In the genomic region with DNA sequence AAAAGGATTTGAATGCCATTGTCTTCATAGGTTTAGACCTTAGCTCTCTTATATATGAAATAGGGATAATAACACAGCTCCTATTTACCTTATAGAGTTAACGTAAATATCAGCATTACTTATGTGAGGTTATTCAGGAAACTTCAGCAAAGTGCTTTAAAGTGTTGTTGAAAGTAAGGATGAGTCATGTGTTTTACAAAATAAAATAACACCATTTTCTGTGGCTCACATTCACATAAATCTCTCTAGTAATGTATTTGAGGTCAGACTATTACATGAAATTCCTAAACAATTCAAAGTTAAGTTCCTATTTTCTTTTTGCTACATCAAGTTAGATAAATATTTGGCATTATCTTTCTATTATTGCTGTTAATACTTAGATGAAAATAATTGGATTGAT, we compare ENCODE assay signal across 36 cellular contexts. TPM values are rescaled to one million over a fixed set of nuclear protein-coding genes. Genes with fewer than 3 reads are reported as not detected.
DNase-seq lines count a peak whose midpoint lies in the region; ATAC-seq, FAIRE-seq and TF ChIP-seq lines count a peak whose summit lies in the region.
"Had no signal": no experiment of that assay in that cellular context is flagged by ENCODE, and none has a peak within 500 bp of the region (broad histone marks: within the 10 kb centered on the region; RNA-seq: fewer than 3 reads in every experiment).

No MANE protein-coding gene starts in this region.

- CTCF ChIA-PET in MCF 10A (lab: Yijun Ruan, JAX), result interaction anchor here (1.0 kb wide), 1 partner anchor 35 kb away, joined by 4 read pairs; no protein-coding TSS in a partner anchor
- CTCF ChIA-PET in naive thymus-derived CD4-positive, alpha-beta T cell (lab: Charles Lee), result no interaction called here

- POLR2A ChIA-PET in MCF 10A (lab: Yijun Ruan, JAX), result no interaction called here
- POLR2A ChIA-PET in naive thymus-derived CD4-positive, alpha-beta T cell (lab: Charles Lee), result no interaction called here

- H3K27me3 ChIP-seq in breast epithelium (no peaks in the 10 kb centered on the region), bronchial epithelial cell (ENCODE audit: control insufficient read depth, insufficient read depth, low read length) (no peaks in the 10 kb centered on the region)
- no peaks in the 10 kb centered on the region for H3K27me3 ChIP-seq in naive thymus-derived CD4-positive, alpha-beta T cell (ENCODE audit: control insufficient read depth in 2 of 2, insufficient read depth in 2 of 2, low read length in 2 of 2)
- H3K27me3 ChIP-seq: adrenal gland, brain microvascular endothelial cell, heart left ventricle, neutrophil had no signal

- no peaks in the 10 kb centered on the region for H3K9me3 ChIP-seq in breast epithelium
- H3K9me3 ChIP-seq in naive thymus-derived CD4-positive, alpha-beta T cell (ENCODE audit: control insufficient read depth in 2 of 3, low read length in 3 of 3), result no peaks in the 10 kb centered on the region
- H3K9me3 ChIP-seq: adrenal gland, heart left ventricle, neutrophil, prostate gland had no signal

- no peak overlapping the region for H3K4me3 Mint-ChIP-seq in MCF 10A (ENCODE audit: unreplicated experiment)
- no peak overlapping the region for H3K4me3 Mint-ChIP-seq in naive thymus-derived CD4-positive, alpha-beta T cell
- H3K4me3 Mint-ChIP-seq: activated CD4-positive, alpha-beta memory T cell treated with anti-CD3 and anti-CD28 coated beads, Interleukin-2, amount 10 ng/mL, durations not matched to agents 7 days and 5 days; activated T-helper 1 cell treated with anti-CD3 and anti-CD28 coated beads, Interleukin-12 subunit alpha, Interleukin-12 subunit beta, Interleukin-2, Interleukin-4 antibody, amounts not matched to agents 30 ng/mL and 10 ng/mL and 1 ng/mL, durations not matched to agents 14 hours and 24 hours and 36 hours; mesothelial cell of epicardium; stimulated activated effector memory CD8-positive, alpha-beta T cell treated with anti-CD3 and anti-CD28 coated beads, Interleukin-12 subunit alpha, Interleukin-12 subunit beta, amount 100 ng/mL, for 72 hours; T-helper 1 cell treated with Interleukin-12 subunit alpha and Interleukin-12 subunit beta and Interleukin-4 antibody, amounts not matched to agents 30 μg/mL and 1 μg/mL, for 36 hours had no signal

- peaks cover 11% of the 10 kb centered on the region for H3K4me1 Mint-ChIP-seq in MCF 10A (ENCODE audit: insufficient read depth, unreplicated experiment)
- H3K4me1 Mint-ChIP-seq in naive thymus-derived CD4-positive, alpha-beta T cell, result peaks cover 0 to 7% (median 0%) of the 10 kb centered on the region in 7 donors
- H3K4me1 Mint-ChIP-seq: activated CD4-positive, alpha-beta memory T cell treated with anti-CD3 and anti-CD28 coated beads, Interleukin-2, amount 10 ng/mL, durations not matched to agents 7 days and 5 days; stimulated activated effector memory CD8-positive, alpha-beta T cell treated with anti-CD3 and anti-CD28 coated beads, Interleukin-12 subunit alpha, Interleukin-12 subunit beta, amount 100 ng/mL, for 72 hours had no signal

- H3K27ac Mint-ChIP-seq in MCF 10A (ENCODE audit: low read depth, unreplicated experiment), result no peak overlapping the region
- H3K27ac Mint-ChIP-seq in naive thymus-derived CD4-positive, alpha-beta T cell, result no peak overlapping the region
- H3K27ac Mint-ChIP-seq: activated CD4-positive, alpha-beta memory T cell treated with anti-CD3 and anti-CD28 coated beads, Interleukin-2, amount 10 ng/mL, durations not matched to agents 7 days and 5 days; activated T-helper 1 cell treated with anti-CD3 and anti-CD28 coated beads, Interleukin-12 subunit alpha, Interleukin-12 subunit beta, Interleukin-2, Interleukin-4 antibody, amounts not matched to agents 30 ng/mL and 10 ng/mL and 1 ng/mL, durations not matched to agents 14 hours and 24 hours and 36 hours; mesothelial cell of epicardium; stimulated activated effector memory CD8-positive, alpha-beta T cell treated with anti-CD3 and anti-CD28 coated beads, Interleukin-12 subunit alpha, Interleukin-12 subunit beta, amount 100 ng/mL, for 72 hours; T-helper 1 cell treated with Interleukin-12 subunit alpha and Interleukin-12 subunit beta and Interleukin-4 antibody, amounts not matched to agents 30 μg/mL and 1 μg/mL, for 36 hours had no signal

- no peaks in the 10 kb centered on the region for H3K36me3 ChIP-seq in breast epithelium
- no peaks in the 10 kb centered on the region for H3K36me3 ChIP-seq in bronchial epithelial cell (ENCODE audit: control insufficient read depth, insufficient read depth, low read length)
- H3K36me3 ChIP-seq in naive thymus-derived CD4-positive, alpha-beta T cell (ENCODE audit: control insufficient read depth in 2 of 3, insufficient read depth in 3 of 3, low read length in 3 of 3), result no peaks in the 10 kb centered on the region
- H3K36me3 ChIP-seq: adrenal gland, brain microvascular endothelial cell, heart left ventricle, neutrophil, prostate gland had no signal

- intact Hi-C loops in MCF 10A (cut with micrococcal nuclease) (no loop called here), breast epithelium (cut with DNase I; ENCODE audit: low total_unique reads) (no loop called here)
- intact Hi-C loops in naive thymus-derived CD4-positive, alpha-beta T cell (cut with micrococcal nuclease), result no loop called here

- no peaks in the 10 kb centered on the region for H3K4me1 ChIP-seq in breast epithelium
- no peaks in the 10 kb centered on the region for H3K4me1 ChIP-seq in naive thymus-derived CD4-positive, alpha-beta T cell (ENCODE audit: control insufficient read depth in 2 of 2, insufficient read depth in 2 of 2, low read length in 2 of 2)
- H3K4me1 ChIP-seq: heart left ventricle, prostate gland had no signal

- H3K9me3 Mint-ChIP-seq in MCF 10A (ENCODE audit: unreplicated experiment), result no peaks in the 10 kb centered on the region
- H3K9me3 Mint-ChIP-seq in naive thymus-derived CD4-positive, alpha-beta T cell, result no peaks in the 10 kb centered on the region
- H3K9me3 Mint-ChIP-seq: activated CD4-positive, alpha-beta memory T cell treated with anti-CD3 and anti-CD28 coated beads, Interleukin-2, amount 10 ng/mL, durations not matched to agents 7 days and 5 days; activated T-helper 1 cell treated with anti-CD3 and anti-CD28 coated beads, Interleukin-12 subunit alpha, Interleukin-12 subunit beta, Interleukin-2, Interleukin-4 antibody, amounts not matched to agents 30 ng/mL and 10 ng/mL and 1 ng/mL, durations not matched to agents 14 hours and 24 hours and 36 hours; mesothelial cell of epicardium; stimulated activated effector memory CD8-positive, alpha-beta T cell treated with anti-CD3 and anti-CD28 coated beads, Interleukin-12 subunit alpha, Interleukin-12 subunit beta, amount 100 ng/mL, for 72 hours; T-helper 1 cell treated with Interleukin-12 subunit alpha and Interleukin-12 subunit beta and Interleukin-4 antibody, amounts not matched to agents 30 μg/mL and 1 μg/mL, for 36 hours had no signal

- DNase-seq in MCF 10A (ENCODE audit: unreplicated experiment) (peak; percentile 8), breast epithelium (ENCODE audit: low spot score in 2 of 2) (no peak), bronchial epithelial cell (ENCODE audit: low read depth) (peak; percentile 32), fibroblast of villous mesenchyme (ENCODE audit: low read depth) (peak; percentile 54), GF-D8 (lab: John Stamatoyannopoulos, UW) (no peak)
- no peak for DNase-seq in naive thymus-derived CD4-positive, alpha-beta T cell
- DNase-seq: activated CD4-positive, alpha-beta memory T cell treated with anti-CD3 and anti-CD28 coated beads, Interleukin-2, amount 10 ng/mL, durations not matched to agents 7 days and 5 days; activated CD4-positive, CD25-positive, alpha-beta regulatory T cell treated with anti-CD3 and anti-CD28 coated beads, Interleukin-2, amount 50 U/mL, for 72 hours; activated CD8-positive, alpha-beta memory T cell treated with anti-CD3 and anti-CD28 coated beads, Interleukin-2, amount 50 U/mL, for 4 hours; activated naive CD4-positive, alpha-beta T cell treated with Interleukin-2 at 50 U/mL for 16 hours; adrenal gland; brain microvascular endothelial cell; DMS79; heart left ventricle; kidney; NCI-H146; NCI-H226; NCI-H526 treated with DMSO at 0.1 percent for 48 hours; Right ventricle myocardium superior; trophoblast cell had no signal

- no peaks in the 10 kb centered on the region for H3K27me3 Mint-ChIP-seq in MCF 10A (ENCODE audit: insufficient read depth, unreplicated experiment)
- H3K27me3 Mint-ChIP-seq in naive thymus-derived CD4-positive, alpha-beta T cell, result no peaks in the 10 kb centered on the region
- H3K27me3 Mint-ChIP-seq: activated CD4-positive, alpha-beta memory T cell treated with anti-CD3 and anti-CD28 coated beads, Interleukin-2, amount 10 ng/mL, durations not matched to agents 7 days and 5 days had no signal

- TF ChIP-seq POLR2A in breast epithelium (IDR thresholded peaks at IDR 0.05), result no peak

- H3K36me3 Mint-ChIP-seq in MCF 10A (ENCODE audit: insufficient read depth, unreplicated experiment), result no peaks in the 10 kb centered on the region
- H3K36me3 Mint-ChIP-seq in naive thymus-derived CD4-positive, alpha-beta T cell, result peaks cover 0 to 5% (median 0%) of the 10 kb centered on the region in 5 donors
- H3K36me3 Mint-ChIP-seq: mesothelial cell of epicardium; stimulated activated effector memory CD8-positive, alpha-beta T cell treated with anti-CD3 and anti-CD28 coated beads, Interleukin-12 subunit alpha, Interleukin-12 subunit beta, amount 100 ng/mL, for 72 hours had no signal

- BruUV-seq in MCF 10A (replicated peaks; lab: Mats Ljungman, UMichigan), result no TSS peak

- no peak overlapping the region for H3K27ac ChIP-seq in breast epithelium
- no peak overlapping the region for H3K27ac ChIP-seq in naive thymus-derived CD4-positive, alpha-beta T cell (ENCODE audit: low read depth, low read length)
- H3K27ac ChIP-seq: 22Rv1, adrenal gland, brain microvascular endothelial cell, heart left ventricle, neutrophil, prostate gland had no signal

- FAIRE-seq in bronchial epithelial cell (lab: Jason Lieb, UNC), result no peak
- FAIRE-seq: GM18507, GM19239, kidney, TTC549 had no signal

- no peak for TF ChIP-seq CTCF in MCF 10A (IDR thresholded peaks at IDR 0.05; ENCODE audit: unreplicated experiment)
- no peak for TF ChIP-seq CTCF in breast epithelium (IDR thresholded peaks at IDR 0.05)
- TF ChIP-seq CTCF in bronchial epithelial cell (IDR thresholded peaks at IDR 0.05; ENCODE audit: insufficient read depth, low read length, severe bottlenecking), result no peak
- TF ChIP-seq CTCF in fibroblast of villous mesenchyme (IDR thresholded peaks at IDR 0.05; ENCODE audit: insufficient read depth, low read depth, low read length), result no peak

- ATAC-seq in GM19463 (IDR thresholded peaks at IDR 0.05; ENCODE audit: unreplicated experiment) (no peak), GM19452 (IDR thresholded peaks at IDR 0.05; ENCODE audit: unreplicated experiment) (no peak)
- ATAC-seq in naive thymus-derived CD4-positive, alpha-beta T cell, result no peak
- ATAC-seq: heart left ventricle; sciatic nerve; stimulated activated effector memory CD8-positive, alpha-beta T cell treated with anti-CD3 and anti-CD28 coated beads, Interleukin-12 subunit alpha, Interleukin-12 subunit beta, amount 100 ng/mL, for 72 hours had no signal

- no peak overlapping the region for H3K4me3 ChIP-seq in breast epithelium
- no peak overlapping the region for H3K4me3 ChIP-seq in bronchial epithelial cell (ENCODE audit: low read depth, low read length)
- H3K4me3 ChIP-seq in fibroblast of villous mesenchyme (ENCODE audit: low read depth, low read length), result no peak overlapping the region
- no peak overlapping the region for H3K4me3 ChIP-seq in naive thymus-derived CD4-positive, alpha-beta T cell (ENCODE audit: low read length)
- H3K4me3 ChIP-seq: adrenal gland, heart left ventricle, prostate gland had no signal

RNA-seq across cellular contexts. Expression of gene GNRHR, which starts 2.9 kb away (rescaled TPM):
- total RNA-seq in MCF 10A (2022), result not detected in 2 replicates
- not detected for total RNA-seq in breast epithelium
- under 0.01 and 0.13 TPM in 2 replicates for total RNA-seq in bronchial epithelial cell
- under 0.01 TPM in 1 of 2 replicates, not detected in the other for total RNA-seq in fibroblast of villous mesenchyme
- total RNA-seq in naive thymus-derived CD4-positive, alpha-beta T cell, result not detected
- polyA plus RNA-seq in naive thymus-derived CD4-positive, alpha-beta T cell, result not detected
- total RNA-seq: activated CD4-positive, alpha-beta memory T cell treated with anti-CD3 and anti-CD28 coated beads, Interleukin-2, amount 10 ng/mL, durations not matched to agents 7 days and 5 days; activated T-helper 1 cell treated with anti-CD3 and anti-CD28 coated beads, Interleukin-12 subunit alpha, Interleukin-12 subunit beta, Interleukin-2, Interleukin-4 antibody, amounts not matched to agents 30 ng/mL and 10 ng/mL and 1 ng/mL, durations not matched to agents 14 hours and 24 hours and 36 hours; chondrocyte; heart left ventricle; kidney; liver; mesothelial cell of epicardium; prostate gland; Right ventricle myocardium superior; sciatic nerve; subcutaneous adipose tissue had no signal
- polyA plus RNA-seq: heart left ventricle had no signal

RNA-seq across cellular contexts. Expression of gene UBA6, which starts 50.3 kb away (rescaled TPM):
- total RNA-seq in MCF 10A (2022), result 83.1 and 97.4 TPM in 2 replicates
- total RNA-seq in breast epithelium, result 10 to 100 TPM; 37.8 to 85.5 (median 50.5) TPM
- total RNA-seq in bronchial epithelial cell, result 92.9 and 145 TPM in 2 replicates
- total RNA-seq in fibroblast of villous mesenchyme, result 88.1 and 90.8 TPM in 2 replicates
- total RNA-seq in naive thymus-derived CD4-positive, alpha-beta T cell, result 10 to 100 TPM; 35.5 to 84.4 (median 43.9) TPM
- 10 to 100 TPM; 14.9 to 18.0 TPM for polyA plus RNA-seq in naive thymus-derived CD4-positive, alpha-beta T cell

Comparison
In these comparisons a context has a peak if more than half of its experiments do, and no peak if none do; other contexts are left out.
1. DNase-seq: peak in MCF 10A (single experiment), bronchial epithelial cell (single experiment) and fibroblast of villous mesenchyme (single experiment); none in breast epithelium (0 of 2), naive thymus-derived CD4-positive, alpha-beta T cell (0 of 9) and GF-D8 (single experiment).